Comparison of ENCODE assay signal across 22 cellular contexts in the genomic region with DNA sequence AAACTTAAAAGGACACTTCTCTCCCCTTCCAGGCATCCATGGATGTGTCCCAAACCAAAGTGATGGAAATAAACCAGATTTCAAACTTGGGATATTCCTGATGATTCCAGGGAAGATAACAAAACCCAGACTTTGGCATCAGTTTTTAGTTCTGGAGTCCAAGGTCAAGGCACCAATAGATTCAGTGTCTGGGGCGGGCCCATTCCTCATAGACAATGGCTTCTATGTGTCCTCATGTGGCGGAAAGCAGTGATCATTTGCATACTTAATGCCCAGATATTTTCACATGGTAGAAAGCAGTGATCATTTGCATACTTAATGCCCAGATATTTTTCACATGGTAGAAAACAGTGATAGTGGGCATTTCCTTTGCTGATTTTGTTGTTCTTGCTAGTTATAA.
"Had no signal": no experiment of that assay in that cellular context is flagged by ENCODE, and none has a peak within 500 bp of the region (broad histone marks: within the 10 kb centered on the region; RNA-seq: fewer than 3 reads in every experiment).

No MANE protein-coding gene starts in this region.

- H3K27me3 ChIP-seq: esophagus squamous epithelium, ovary, right lobe of liver, tibial nerve, upper lobe of right lung, uterus had no signal

- H3K4me1 Mint-ChIP-seq: natural killer cell; stimulated activated naive CD8-positive, alpha-beta T cell treated with anti-CD3 and anti-CD28 coated beads, Interleukin-15, amount 100 ng/mL, for 72 hours had no signal

- H3K36me3 ChIP-seq: esophagus squamous epithelium, lower lobe of right lung, ovary, right lobe of liver, tibial nerve, upper lobe of right lung, uterus had no signal

- H3K4me1 ChIP-seq: esophagus squamous epithelium, lower lobe of right lung, right lobe of liver, tibial nerve, upper lobe of right lung, uterus had no signal

- DNase-seq: dermis blood vessel endothelial cell; effector memory CD8-positive, alpha-beta T cell; erythroblast; esophagus squamous epithelium; foreskin melanocyte; left ventricle myocardium superior; lower lobe of right lung; natural killer cell; occipital lobe; ovary; right lobe of liver; small intestine; stimulated activated CD4-positive, alpha-beta T cell treated with anti-CD3 and anti-CD28 coated beads, Interleukin-15, amount 100 ng/mL, for 24 hours; stimulated activated CD4-positive, alpha-beta T cell treated with anti-CD3 and anti-CD28 coated beads, Interleukin-4, amount 100 ng/mL, for 1 hour; stimulated activated CD8-positive, alpha-beta memory T cell treated with anti-CD3 and anti-CD28 coated beads, Interleukin-4, amount 100 ng/mL, for 48 hours; stimulated activated naive CD4-positive, alpha-beta T cell; stimulated activated naive CD8-positive, alpha-beta T cell treated with anti-CD3 and anti-CD28 coated beads, Interleukin-15, amount 100 ng/mL, for 72 hours; upper lobe of right lung; uterus had no signal

- H3K4me3 Mint-ChIP-seq: effector memory CD8-positive, alpha-beta T cell; memory B cell; natural killer cell; stimulated activated naive CD8-positive, alpha-beta T cell treated with anti-CD3 and anti-CD28 coated beads, Interleukin-15, amount 100 ng/mL, for 72 hours had no signal

- H3K36me3 Mint-ChIP-seq: memory B cell, natural killer cell had no signal

- H3K4me3 ChIP-seq: coronary artery, esophagus squamous epithelium, lower lobe of right lung, ovary, right lobe of liver, tibial nerve, upper lobe of right lung, uterus had no signal

- H3K9me3 Mint-ChIP-seq: effector memory CD8-positive, alpha-beta T cell; stimulated activated naive CD8-positive, alpha-beta T cell treated with anti-CD3 and anti-CD28 coated beads, Interleukin-15, amount 100 ng/mL, for 72 hours had no signal

- H3K27ac Mint-ChIP-seq: effector memory CD8-positive, alpha-beta T cell; memory B cell; natural killer cell; stimulated activated naive CD8-positive, alpha-beta T cell treated with anti-CD3 and anti-CD28 coated beads, Interleukin-15, amount 100 ng/mL, for 72 hours had no signal

- H3K9me3 ChIP-seq: esophagus squamous epithelium, lower lobe of right lung, ovary, right lobe of liver, tibial nerve, upper lobe of right lung, uterus had no signal

- ATAC-seq: effector memory CD8-positive, alpha-beta T cell; left ventricle myocardium superior; lower lobe of right lung; natural killer cell; right lobe of liver; stimulated activated naive CD8-positive, alpha-beta T cell treated with anti-CD3 and anti-CD28 coated beads, Interleukin-15, amount 100 ng/mL, for 72 hours; upper lobe of right lung had no signal

- H3K27ac ChIP-seq: coronary artery, esophagus squamous epithelium, lower lobe of right lung, ovary, right lobe of liver, tibial nerve, upper lobe of right lung, uterus had no signal
